In the genomic region with DNA sequence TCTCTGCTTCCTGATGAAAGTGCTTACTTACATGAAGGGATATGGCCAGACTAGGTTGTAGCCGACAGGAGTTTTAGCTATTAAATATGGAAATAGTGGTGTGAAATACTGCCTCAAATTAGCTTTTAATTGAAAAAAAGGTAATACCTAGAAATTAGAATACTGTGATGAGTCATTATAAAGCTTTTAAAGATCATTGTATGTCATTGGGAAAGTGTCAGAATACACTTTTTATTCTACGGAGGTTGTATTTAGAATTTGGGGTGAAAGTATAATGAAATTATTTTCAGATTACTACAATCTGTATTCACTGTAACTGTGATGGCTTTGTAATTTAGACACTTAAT, we compare ENCODE assay signal across 8 cellular contexts.
A peak's percentile ranks its signal among the peaks of the same experiment; 100 is the strongest.
DNase-seq lines count a peak whose midpoint lies in the region; ATAC-seq and TF ChIP-seq lines count a peak whose summit lies in the region.

No MANE protein-coding gene starts in this region.

- DNase-seq in NT2/D1 (ENCODE audit: low read depth, low spot score), result no peak
- no peak for DNase-seq in effector memory CD4-positive, alpha-beta T cell
- no peak for DNase-seq in NCI-H146 (lab: John Stamatoyannopoulos, UW)
- DNase-seq in GOT3 (lab: John Stamatoyannopoulos, UW), result no peak
- no peak for DNase-seq in GM19238 (ENCODE audit: insufficient read length, low spot score)

- H3K9me3 ChIP-seq in NT2/D1 (ENCODE audit: insufficient read depth, low read length), result 0 out of 2 replicates have a peak, but pooled peaks cover 7% of the 10 kb centered on the region
- no peaks in the 10 kb centered on the region for H3K9me3 ChIP-seq in effector memory CD4-positive, alpha-beta T cell (ENCODE audit: control insufficient read depth, low read length)
- H3K9me3 ChIP-seq in neuron (ENCODE audit: low read length), result no peaks in the 10 kb centered on the region

- no peak overlapping the region for H3K9ac ChIP-seq in NT2/D1 (ENCODE audit: insufficient read length, low read depth)

- no peaks in the 10 kb centered on the region for H3K27me3 ChIP-seq in NT2/D1 (ENCODE audit: insufficient read depth, insufficient read length)
- H3K27me3 ChIP-seq in effector memory CD4-positive, alpha-beta T cell (replicated peaks; ENCODE audit: control insufficient read depth, insufficient read depth, low read length, poor library complexity, severe bottlenecking), result no peaks in the 10 kb centered on the region
- no peaks in the 10 kb centered on the region for H3K27me3 ChIP-seq in neuron (ENCODE audit: insufficient read depth, low read length)

- H3K4me3 ChIP-seq in NT2/D1 (ENCODE audit: insufficient read length, low read depth) (peak overlapping the region; percentile 84), neuron (ENCODE audit: low read length) (peak overlapping the region; percentile 91)
- peak overlapping the region; percentile 92 for H3K4me3 ChIP-seq in effector memory CD4-positive, alpha-beta T cell (ENCODE audit: insufficient read depth, low read depth, low read length, poor library complexity, severe bottlenecking)

- peak; percentile 53 for TF ChIP-seq CTCF in C4-2B (conservative IDR thresholded peaks at IDR 0.05)

- H3K36me3 ChIP-seq in NT2/D1 (ENCODE audit: insufficient read depth, insufficient read length, low read length), result peaks cover 36% of the 10 kb centered on the region
- H3K36me3 ChIP-seq in effector memory CD4-positive, alpha-beta T cell (ENCODE audit: control insufficient read depth, insufficient read depth, low read length), result peaks cover 30% of the 10 kb centered on the region
- peaks cover 32% of the 10 kb centered on the region for H3K36me3 ChIP-seq in neuron (ENCODE audit: insufficient read depth, low read length)

- ATAC-seq in GM18520 (IDR thresholded peaks at IDR 0.05; ENCODE audit: unreplicated experiment), result no peak

- H2AFZ ChIP-seq in neuron (ENCODE audit: low read depth, low read length), result no peak overlapping the region

- peak overlapping the region; percentile 97; the same call in 1 of the 2 replicates for H3K27ac ChIP-seq in C4-2B
- H3K27ac ChIP-seq in effector memory CD4-positive, alpha-beta T cell (ENCODE audit: insufficient read depth, low read length, poor library complexity, severe bottlenecking), result peak overlapping the region; percentile 95

- H3K4me1 ChIP-seq in NT2/D1 (ENCODE audit: insufficient read depth, insufficient read length) (no peaks in the 10 kb centered on the region), neuron (ENCODE audit: insufficient read depth, low read length) (peaks cover 30% of the 10 kb centered on the region)
- peaks cover 7% of the 10 kb centered on the region for H3K4me1 ChIP-seq in effector memory CD4-positive, alpha-beta T cell (ENCODE audit: control insufficient read depth, insufficient read depth, low read length, poor library complexity, severe bottlenecking)
